8 cellular contexts compared by ENCODE assay signal in the genomic region with DNA sequence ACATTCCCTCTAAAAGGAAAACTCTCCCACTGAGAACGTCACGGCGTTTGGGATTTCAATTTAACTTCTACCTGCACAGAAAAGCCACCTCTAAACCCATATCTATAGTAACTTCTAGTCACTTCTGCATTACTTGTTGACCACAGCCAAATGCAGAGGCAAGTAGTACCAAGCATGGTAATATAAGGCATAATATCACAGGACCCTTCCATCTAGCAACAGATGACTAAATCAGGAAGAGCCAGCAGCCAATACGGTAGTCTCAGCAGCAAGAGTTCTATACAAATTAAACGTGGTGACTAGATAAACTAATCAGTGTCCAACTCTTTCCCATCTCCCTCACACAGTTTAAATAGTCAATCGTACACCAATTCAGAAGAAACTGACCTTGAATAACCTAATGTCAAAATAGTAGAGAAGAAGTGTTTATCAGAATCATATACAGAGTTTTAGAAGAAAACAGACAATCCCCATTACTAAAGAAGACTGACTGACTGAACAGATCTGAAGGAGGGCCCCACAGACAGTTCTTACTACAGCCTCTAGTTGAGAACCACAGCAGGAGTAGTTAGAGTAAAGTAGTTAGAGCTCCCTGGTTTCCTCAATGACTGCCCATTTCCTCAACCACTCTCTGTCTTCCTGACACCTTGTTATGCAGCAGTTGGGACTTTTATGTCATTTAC. TPM values are rescaled to one million over a fixed set of nuclear protein-coding genes. Genes with fewer than 3 reads are reported as not detected.
DNase-seq lines count a peak whose midpoint lies in the region; ATAC-seq and TF ChIP-seq lines count a peak whose summit lies in the region.

No MANE protein-coding gene starts in this region.

- DNase-seq in Ammon's horn (ENCODE audit: low spot score) (peak; percentile 36), OCI-M2 (lab: John Stamatoyannopoulos, UW; ENCODE audit: unreplicated experiment) (peak; percentile 7), fibroblast of mammary gland (ENCODE audit: low read depth) (peak; percentile 45), 8988T (no peak), mesenteric fat pad (ENCODE audit: low spot score) (no peak)
- DNase-seq in stimulated activated naive B cell treated with anti-CD40 and anti-IgM and Interleukin-4, amounts not matched to agents 10 μg/mL and 1 μg/mL and 100 μg/mL, for 72 hours: no peak

- no peak for TF ChIP-seq CTCF in fibroblast of mammary gland (conservative IDR thresholded peaks at IDR 0.05; ENCODE audit: control insufficient read depth, insufficient read depth, low read depth, low read length)

- no peaks in the 10 kb centered on the region for H3K27me3 Mint-ChIP-seq in stimulated activated naive B cell treated with anti-CD40 and anti-IgM and Interleukin-4, amounts not matched to agents 10 μg/mL and 1 μg/mL and 100 μg/mL, for 72 hours

- peak; percentile 100 for ATAC-seq in GM18867 (IDR thresholded peaks at IDR 0.05; ENCODE audit: unreplicated experiment)
- peak; percentile 90 for ATAC-seq in HG02943 (IDR thresholded peaks at IDR 0.05; ENCODE audit: low read depth, unreplicated experiment)
- ATAC-seq in stimulated activated naive B cell treated with anti-CD40 and anti-IgM and Interleukin-4, amounts not matched to agents 10 μg/mL and 1 μg/mL and 100 μg/mL, for 72 hours (replicated peaks): peak; percentile 100

- H3K4me3 Mint-ChIP-seq in stimulated activated naive B cell treated with anti-CD40 and anti-IgM and Interleukin-4, amounts not matched to agents 10 μg/mL and 1 μg/mL and 100 μg/mL, for 72 hours: peak overlapping the region; percentile 4 to 64

- H3K9me3 Mint-ChIP-seq in stimulated activated naive B cell treated with anti-CD40 and anti-IgM and Interleukin-4, amounts not matched to agents 10 μg/mL and 1 μg/mL and 100 μg/mL, for 72 hours: peaks cover 0 to 2% of the 10 kb centered on the region in 2 donors

- peaks cover 18 to 41% of the 10 kb centered on the region in 2 donors for H3K4me1 Mint-ChIP-seq in stimulated activated naive B cell treated with anti-CD40 and anti-IgM and Interleukin-4, amounts not matched to agents 10 μg/mL and 1 μg/mL and 100 μg/mL, for 72 hours

- H3K36me3 Mint-ChIP-seq in stimulated activated naive B cell treated with anti-CD40 and anti-IgM and Interleukin-4, amounts not matched to agents 10 μg/mL and 1 μg/mL and 100 μg/mL, for 72 hours: peaks cover 13 to 21% of the 10 kb centered on the region in 2 donors

- peak overlapping the region; percentile 87 for H3K27ac Mint-ChIP-seq in stimulated activated naive B cell treated with anti-CD40 and anti-IgM and Interleukin-4, amounts not matched to agents 10 μg/mL and 1 μg/mL and 100 μg/mL, for 72 hours

- no peak overlapping the region for H3K4me3 ChIP-seq in fibroblast of mammary gland (ENCODE audit: control insufficient read depth, low read depth, low read length)

RNA-seq across cellular contexts. Expression of gene MEMO1, which starts 30.0 kb away (rescaled TPM):
- 38.8 TPM for total RNA-seq in mesenteric fat pad

RNA-seq across cellular contexts. Expression of gene DPY30, which starts 58.8 kb away (rescaled TPM):
- total RNA-seq in mesenteric fat pad: 44.8 TPM

Comparison
In these comparisons a context has a peak if more than half of its experiments do, and no peak if none do; other contexts are left out.
1. DNase-seq: peak in Ammon's horn (single experiment), OCI-M2 (single experiment) and fibroblast of mammary gland (single experiment); none in stimulated activated naive B cell treated with anti-CD40 and anti-IgM and Interleukin-4, amounts not matched to agents 10 μg/mL and 1 μg/mL and 100 μg/mL, for 72 hours (single experiment), 8988T (single experiment) and mesenteric fat pad (single experiment).
2. Peak in every context shown above with its lines, with median percentiles within 50 percentile points of each other: ATAC-seq.